In genomic region chr1:228869312-228869824, GRCh38 we compare ENCODE assay signal across 24 cellular contexts.
DNase-seq lines count a peak whose midpoint lies in the region; ATAC-seq and TF ChIP-seq lines count a peak whose summit lies in the region.
"Had no signal": no experiment of that assay in that cellular context is flagged by ENCODE, and none has a peak within 500 bp of the region (broad histone marks: within the 10 kb centered on the region; RNA-seq: fewer than 3 reads in every experiment).

No MANE protein-coding gene starts in this region.

- no peaks in the 10 kb centered on the region for H3K9me3 ChIP-seq in T-helper 17 cell (ENCODE audit: control insufficient read depth, low read length, poor library complexity, severe bottlenecking)
- H3K9me3 ChIP-seq in breast epithelium = no peaks in the 10 kb centered on the region
- H3K9me3 ChIP-seq: SJSA1 had no signal

- intact Hi-C loops in dorsolateral prefrontal cortex (cut with DNase I) = no loop called here
- intact Hi-C loops in breast epithelium (cut with DNase I; ENCODE audit: low total_unique reads) = no loop called here

- no peak overlapping the region for H3K4me3 Mint-ChIP-seq in T-helper 17 cell
- no peak overlapping the region for H3K4me3 Mint-ChIP-seq in mesothelial cell of epicardium
- H3K4me3 Mint-ChIP-seq: B cell had no signal

- H3K27me3 Mint-ChIP-seq in T-helper 17 cell = peaks cover 5% of the 10 kb centered on the region
- no peaks in the 10 kb centered on the region for H3K27me3 Mint-ChIP-seq in mesothelial cell of epicardium (ENCODE audit: low read depth)

- H3K9me3 Mint-ChIP-seq in mesothelial cell of epicardium = no peaks in the 10 kb centered on the region
- H3K9me3 Mint-ChIP-seq: CD8-positive, alpha-beta memory T cell had no signal

- H3K36me3 ChIP-seq in breast epithelium = no peaks in the 10 kb centered on the region
- H3K36me3 ChIP-seq: SJSA1 had no signal

- DNase-seq in T-helper 17 cell (no peak), dorsolateral prefrontal cortex (no peak), mesothelial cell of epicardium (ENCODE audit: low spot score in 2 of 2, unreplicated experiment in 2 of 2) (no peak), substantia nigra (lab: John Stamatoyannopoulos, UW) (no peak), breast epithelium (ENCODE audit: low spot score in 2 of 2) (no peak)
- DNase-seq: Calu3; CD8-positive, alpha-beta memory T cell; DMS79 treated with DMSO at 0.1 percent for 48 hours; GF-D8; Karpas-422; NCI-H1092 treated with DMSO at 0.1 percent for 48 hours; NCI-H1436; NCI-H187 treated with DMSO at 0.1 percent for 48 hours; NCI-H2107; NCI-H82; NK-92 treated with Interleukin-12 subunit alpha and Interleukin-12 subunit beta, amount 100 ng/mL, for 24 hours; PC-3 had no signal

- no peak for TF ChIP-seq POLR2A in breast epithelium (IDR thresholded peaks at IDR 0.05)

- H3K4me1 Mint-ChIP-seq in T-helper 17 cell (peaks cover 7% of the 10 kb centered on the region), mesothelial cell of epicardium (peaks cover 66% of the 10 kb centered on the region)

- peak overlapping the region; percentile 6 for H3K27ac Mint-ChIP-seq in T-helper 17 cell
- peak overlapping the region; percentile 37 for H3K27ac Mint-ChIP-seq in mesothelial cell of epicardium
- H3K27ac Mint-ChIP-seq: B cell; CD8-positive, alpha-beta memory T cell had no signal

- no peaks in the 10 kb centered on the region for H3K4me1 ChIP-seq in breast epithelium

- H3K27ac ChIP-seq in dorsolateral prefrontal cortex = peak overlapping the region in 54 of 59 donors; percentile 10 to 94 (median 85)
- peak overlapping the region; percentile 56 for H3K27ac ChIP-seq in substantia nigra (ENCODE audit: low read depth, low read length, poor library complexity, severe bottlenecking)
- no peak overlapping the region for H3K27ac ChIP-seq in breast epithelium
- H3K27ac ChIP-seq: C4-2B, SJSA1 had no signal

- ATAC-seq in T-helper 17 cell = no peak
- no peak for ATAC-seq in HG02571 (IDR thresholded peaks at IDR 0.05; ENCODE audit: unreplicated experiment)
- ATAC-seq in GM18858 (IDR thresholded peaks at IDR 0.05; ENCODE audit: unreplicated experiment) = no peak
- ATAC-seq: HepG2, PC-3, Right ventricle myocardium inferior had no signal

- no peaks in the 10 kb centered on the region for H3K36me3 Mint-ChIP-seq in T-helper 17 cell (ENCODE audit: low read depth)
- H3K36me3 Mint-ChIP-seq in mesothelial cell of epicardium = no peaks in the 10 kb centered on the region
- H3K36me3 Mint-ChIP-seq: CD8-positive, alpha-beta memory T cell had no signal

- H3K27me3 ChIP-seq in dorsolateral prefrontal cortex (no peaks in the 10 kb centered on the region), breast epithelium (no peaks in the 10 kb centered on the region)
- H3K27me3 ChIP-seq: SJSA1 had no signal

- H3K4me3 ChIP-seq in dorsolateral prefrontal cortex (no peak overlapping the region), breast epithelium (no peak overlapping the region)
- H3K4me3 ChIP-seq: SJSA1 had no signal

- TF ChIP-seq CTCF in dorsolateral prefrontal cortex (IDR thresholded peaks at IDR 0.05 in 54 of 56, conservative IDR thresholded peaks at IDR 0.05 in 2 of 56; ENCODE audit: low read depth in 1 of 56, partially characterized antibody in 56 of 56) (no peak), mesothelial cell of epicardium (IDR thresholded peaks at IDR 0.05; ENCODE audit: unreplicated experiment) (no peak), breast epithelium (IDR thresholded peaks at IDR 0.05) (no peak)

Comparison
In these comparisons a context has a peak if more than half of its experiments do, and no peak if none do; other contexts are left out.
1. H3K27ac ChIP-seq: peak in dorsolateral prefrontal cortex (54 of 59) and substantia nigra (single experiment); none in breast epithelium (0 of 2).